ENCODE assay signal across 14 cellular contexts in genomic region chr9:123607987-123608565, GRCh38.
DNase-seq lines count a peak whose midpoint lies in the region; ATAC-seq, FAIRE-seq and TF ChIP-seq lines count a peak whose summit lies in the region.
"Had no signal": no experiment of that assay in that cellular context is flagged by ENCODE, and none has a peak within 500 bp of the region (broad histone marks: within the 10 kb centered on the region; RNA-seq: fewer than 3 reads in every experiment).

No MANE protein-coding gene starts in this region.

- no peaks in the 10 kb centered on the region for H3K36me3 Mint-ChIP-seq in activated naive CD4-positive, alpha-beta T cell treated with anti-CD3 and anti-CD28 coated beads, Interleukin-2, amount 50 U/mL, for 72 hours

- no peaks in the 10 kb centered on the region for H4K20me1 ChIP-seq in Karpas-422 (ENCODE audit: insufficient read depth, low read depth, low read length)

- peak overlapping the region; percentile 26; the same call in 1 of the 2 replicates for H3K4me3 ChIP-seq in Karpas-422 (ENCODE audit: low read length)
- H3K4me3 ChIP-seq: smooth muscle cell had no signal

- no peaks in the 10 kb centered on the region for H3K27me3 ChIP-seq in Karpas-422 (ENCODE audit: low read length)

- peak overlapping the region; percentile 17; the same call in 1 of the 2 replicates for H3K9ac ChIP-seq in Karpas-422 (ENCODE audit: low read length)

- ATAC-seq in GM19455 (IDR thresholded peaks at IDR 0.05; ENCODE audit: unreplicated experiment) (peak; percentile 98), HG02943 (IDR thresholded peaks at IDR 0.05; ENCODE audit: low read depth, unreplicated experiment) (peak; percentile 89), SK-N-SH treated with all-trans-retinoic acid at 6 μM for 48 hours (no peak)
- no peak for ATAC-seq in activated naive CD4-positive, alpha-beta T cell treated with anti-CD3 and anti-CD28 coated beads, Interleukin-2, amount 50 U/mL, for 72 hours

- peak; percentile 88 for FAIRE-seq in GM12892 (lab: Jason Lieb, UNC)

- DNase-seq in GM12892 (ENCODE audit: insufficient read length), result peak; percentile 38
- DNase-seq in Karpas-422, result peak; percentile 69
- no peak for DNase-seq in SHP77 treated with DMSO at 0.1 percent for 48 hours (lab: John Stamatoyannopoulos, UW)
- DNase-seq in activated naive CD4-positive, alpha-beta T cell treated with anti-CD3 and anti-CD28 coated beads, Interleukin-2, amount 50 U/mL, for 72 hours (ENCODE audit: low spot score in 2 of 2), result no peak
- no peak for DNase-seq in kidney glomerular epithelial cell (lab: John Stamatoyannopoulos, UW)
- DNase-seq: activated CD4-positive, alpha-beta T cell treated with anti-CD3 and anti-CD28 coated beads, Interleukin-2, amount 50 U/mL, for 1 hour; effector CD4-positive, alpha-beta T cell; NCI-H2029; Right ventricle myocardium superior had no signal

- peak overlapping the region; percentile 45 for H3K27ac ChIP-seq in Karpas-422 (ENCODE audit: low read length)

- H2AFZ ChIP-seq in Karpas-422 (ENCODE audit: low read length), result no peak overlapping the region; the same call in 1 of the 2 replicates

- no peaks in the 10 kb centered on the region for H3K9me3 Mint-ChIP-seq in activated naive CD4-positive, alpha-beta T cell treated with anti-CD3 and anti-CD28 coated beads, Interleukin-2, amount 50 U/mL, for 72 hours
- H3K9me3 Mint-ChIP-seq: stimulated activated naive CD8-positive, alpha-beta T cell treated with anti-CD3 and anti-CD28 coated beads, Interleukin-15, Interleukin-2, amounts not matched to agents 100 ng/mL and 50 ng/mL, for 24 hours had no signal

- no peaks in the 10 kb centered on the region for H3K9me2 ChIP-seq in Karpas-422 (replicated peaks; ENCODE audit: insufficient read depth, low read length)

- H3K9me3 ChIP-seq in Karpas-422 (ENCODE audit: low read length), result no peaks in the 10 kb centered on the region

- H3K79me2 ChIP-seq in Karpas-422 (ENCODE audit: low read length), result no peaks in the 10 kb centered on the region

- TF ChIP-seq POLR2A in GM12892 (IDR thresholded peaks at IDR 0.05; ENCODE audit: low read depth, low read length), result no peak

- H3K36me3 ChIP-seq in Karpas-422 (ENCODE audit: insufficient read depth, low read length), result no peaks in the 10 kb centered on the region

- no peak overlapping the region for H3K27ac Mint-ChIP-seq in activated naive CD4-positive, alpha-beta T cell treated with anti-CD3 and anti-CD28 coated beads, Interleukin-2, amount 50 U/mL, for 72 hours
- H3K27ac Mint-ChIP-seq: stimulated activated naive CD8-positive, alpha-beta T cell treated with anti-CD3 and anti-CD28 coated beads, Interleukin-15, Interleukin-2, amounts not matched to agents 100 ng/mL and 50 ng/mL, for 24 hours had no signal

- H3K4me1 ChIP-seq in Karpas-422 (ENCODE audit: low read length), result peaks cover 17% of the 10 kb centered on the region

- peak overlapping the region; percentile 50 for H3K4me2 ChIP-seq in Karpas-422 (ENCODE audit: low read depth, low read length, poor library complexity, severe bottlenecking)
- H3K4me2 ChIP-seq: smooth muscle cell had no signal

TF ChIP-seq in SK-N-SH treated with all-trans-retinoic acid at 6 μM for 48 hours, 23 proteins besides CTCF, POLR2A, EP300 and RAD21:
- TF ChIP-seq, protein P1, sequence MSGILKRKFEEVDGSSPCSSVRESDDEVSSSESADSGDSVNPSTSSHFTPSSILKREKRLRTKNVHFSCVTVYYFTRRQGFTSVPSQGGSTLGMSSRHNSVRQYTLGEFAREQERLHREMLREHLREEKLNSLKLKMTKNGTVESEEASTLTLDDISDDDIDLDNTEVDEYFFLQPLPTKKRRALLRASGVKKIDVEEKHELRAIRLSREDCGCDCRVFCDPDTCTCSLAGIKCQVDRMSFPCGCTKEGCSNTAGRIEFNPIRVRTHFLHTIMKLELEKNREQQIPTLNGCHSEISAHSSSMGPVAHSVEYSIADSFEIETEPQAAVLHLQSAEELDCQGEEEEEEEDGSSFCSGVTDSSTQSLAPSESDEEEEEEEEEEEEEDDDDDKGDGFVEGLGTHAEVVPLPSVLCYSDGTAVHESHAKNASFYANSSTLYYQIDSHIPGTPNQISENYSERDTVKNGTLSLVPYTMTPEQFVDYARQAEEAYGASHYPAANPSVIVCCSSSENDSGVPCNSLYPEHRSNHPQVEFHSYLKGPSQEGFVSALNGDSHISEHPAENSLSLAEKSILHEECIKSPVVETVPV (CRISPR knock-in tag; IDR thresholded peaks at IDR 0.05), result no peak
- TF ChIP-seq ESRRG (CRISPR knock-in tag; IDR thresholded peaks at IDR 0.05) (no peak), ZNF565 (CRISPR knock-in tag; conservative IDR thresholded peaks at IDR 0.05; ENCODE audit: low read depth) (no peak), ZFP3 (CRISPR knock-in tag; IDR thresholded peaks at IDR 0.05) (no peak), GLIS3 (CRISPR knock-in tag; IDR thresholded peaks at IDR 0.05) (no peak), RARB (CRISPR knock-in tag; IDR thresholded peaks at IDR 0.05) (no peak), ZNF8 (CRISPR knock-in tag; IDR thresholded peaks at IDR 0.05) (no peak)

Comparison
In these comparisons a context has a peak if more than half of its experiments do, and no peak if none do; other contexts are left out.
1. DNase-seq: peak in GM12892 (single experiment) and Karpas-422 (single experiment); none in SHP77 treated with DMSO at 0.1 percent for 48 hours (single experiment), activated naive CD4-positive, alpha-beta T cell treated with anti-CD3 and anti-CD28 coated beads, Interleukin-2, amount 50 U/mL, for 72 hours (0 of 2) and kidney glomerular epithelial cell (single experiment).
2. ATAC-seq: peak in GM19455 (single experiment) and HG02943 (single experiment); none in SK-N-SH treated with all-trans-retinoic acid at 6 μM for 48 hours (single experiment) and activated naive CD4-positive, alpha-beta T cell treated with anti-CD3 and anti-CD28 coated beads, Interleukin-2, amount 50 U/mL, for 72 hours (0 of 2).